In the genomic region with DNA sequence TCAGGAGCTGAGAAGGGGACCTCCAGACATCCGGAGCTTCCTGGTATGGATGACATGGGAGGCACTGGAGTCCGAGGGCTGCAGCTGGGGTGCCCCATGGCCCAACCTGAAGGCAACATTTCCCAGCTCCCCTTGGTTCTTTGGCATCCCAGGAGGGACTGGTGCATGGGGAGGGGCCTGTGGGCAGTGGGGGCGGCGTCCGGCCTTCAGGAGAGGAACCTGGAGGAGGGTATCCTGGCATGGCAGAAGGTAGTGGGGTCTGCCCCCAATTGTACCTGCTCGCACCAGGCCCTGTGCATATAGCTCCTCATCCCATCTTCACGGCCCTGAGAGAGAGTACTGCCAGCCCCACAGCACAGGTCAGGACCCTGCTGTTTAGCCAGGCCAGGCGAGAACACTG, we compare ENCODE assay signal across 9 cellular contexts. TPM values are rescaled to one million over a fixed set of nuclear protein-coding genes. Genes with fewer than 3 reads are reported as not detected.
"Had no signal": no experiment of that assay in that cellular context is flagged by ENCODE, and none has a peak within 500 bp of the region (broad histone marks: within the 10 kb centered on the region; RNA-seq: fewer than 3 reads in every experiment).

No MANE protein-coding gene starts in this region.

- DNase-seq: H9, HCEC 1CT, HFFc6, KBM-7 had no signal

- H3K9ac ChIP-seq: KMS-11 had no signal

- H3K4me2 ChIP-seq: GM23338, KMS-11 had no signal

- H3K27ac ChIP-seq: HL-60, KMS-11 had no signal

- H3K4me3 ChIP-seq: GM23338 had no signal

- H2AFZ ChIP-seq: GM23338 had no signal

- ATAC-seq: GM23338, HepG2 had no signal

RNA-seq across cellular contexts. Expression of a gene that starts 11.9 kb away (rescaled TPM):
- total RNA-seq: HepG2 had no signal
- polyA plus RNA-seq: IgD-negative memory B cell had no signal
